Comparison of ENCODE assay signal across 8 cellular contexts in the genomic region with DNA sequence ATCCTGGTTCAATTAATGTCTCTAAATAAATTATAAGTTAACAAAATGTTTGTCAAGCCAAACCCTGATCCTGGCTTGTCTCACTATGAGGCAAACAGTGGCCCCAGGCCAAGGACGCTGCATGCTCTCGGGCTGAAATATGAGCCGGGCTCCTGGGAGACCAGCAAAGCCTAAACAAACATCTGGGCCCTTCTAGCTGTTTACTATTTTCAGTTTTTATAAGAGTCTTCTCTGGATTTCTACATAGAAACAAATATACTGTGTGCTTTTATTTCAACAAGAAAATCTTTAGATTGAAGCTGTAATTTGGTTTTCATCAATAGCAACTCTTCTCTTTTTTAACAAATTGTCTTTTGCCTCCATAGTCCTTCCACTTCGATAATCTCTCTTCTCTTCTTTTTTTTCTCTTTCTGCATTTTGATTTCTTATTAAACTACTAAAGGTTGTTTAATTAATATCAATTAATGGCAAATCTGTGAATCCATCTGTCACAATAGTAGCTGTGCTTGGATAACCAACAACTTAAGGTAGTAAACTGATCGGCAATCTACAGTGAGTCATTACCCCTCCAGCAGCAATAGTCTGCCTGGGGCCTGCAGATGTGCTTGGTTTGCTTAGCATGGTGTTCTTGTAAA.
DNase-seq lines count a peak whose midpoint lies in the region; ATAC-seq and TF ChIP-seq lines count a peak whose summit lies in the region.

No MANE protein-coding gene starts in this region.

- no peaks in the 10 kb centered on the region for H3K4me1 Mint-ChIP-seq in T-cell

- H3K27me3 ChIP-seq in ascending aorta = no peaks in the 10 kb centered on the region

- no peaks in the 10 kb centered on the region for H3K9me3 ChIP-seq in ascending aorta

- peaks cover 0 to 6% (median 0%) of the 10 kb centered on the region in 3 donors for H3K9me3 Mint-ChIP-seq in T-cell

- TF ChIP-seq CTCF in omental fat pad (IDR thresholded peaks at IDR 0.05) (no peak), ascending aorta (IDR thresholded peaks at IDR 0.05) (no peak)

- intact Hi-C loops in ascending aorta (cut with DNase I) = no loop called here

- H3K36me3 ChIP-seq in ascending aorta = no peaks in the 10 kb centered on the region

- H3K27me3 Mint-ChIP-seq in T-cell = peaks cover 35 to 47% of the 10 kb centered on the region in 2 donors

- no peak overlapping the region for H3K4me3 ChIP-seq in ascending aorta

- POLR2A ChIA-PET in T-cell (lab: Charles Lee) = no interaction called here

- CTCF ChIA-PET in T-cell (lab: Charles Lee) = no interaction called here

- no peaks in the 10 kb centered on the region for H3K4me1 ChIP-seq in ascending aorta

- ATAC-seq in omental fat pad (ENCODE audit: low FRiP score) (peak; percentile 68), T-cell (replicated peaks in 1 of 4) (no peak), GM21717 (IDR thresholded peaks at IDR 0.05; ENCODE audit: unreplicated experiment) (no peak)

- H3K4me3 Mint-ChIP-seq in T-cell = no peak overlapping the region

- H3K36me3 Mint-ChIP-seq in T-cell = no peaks in the 10 kb centered on the region

- no peak overlapping the region for H3K27ac ChIP-seq in ascending aorta

- no peak overlapping the region for H3K27ac Mint-ChIP-seq in T-cell

- DNase-seq in EH (ENCODE audit: low read depth) = peak; percentile 49
- peak; percentile 54 for DNase-seq in NCI-H510A treated with DMSO at 0.1 percent for 48 hours (lab: John Stamatoyannopoulos, UW)
- peak; percentile 64 for DNase-seq in fibroblast of peridontal ligament (ENCODE audit: extremely low read depth)
- peak; percentile 51 for DNase-seq in omental fat pad (ENCODE audit: low spot score)
- no peak for DNase-seq in T-cell
- no peak for DNase-seq in NAMALWA (ENCODE audit: low spot score)
- no peak for DNase-seq in ascending aorta (ENCODE audit: low spot score in 2 of 2)

Comparison
In these comparisons a context has a peak if more than half of its experiments do, and no peak if none do; other contexts are left out.
1. DNase-seq: peak in EH (single experiment), NCI-H510A treated with DMSO at 0.1 percent for 48 hours (single experiment), fibroblast of peridontal ligament (single experiment) and omental fat pad (single experiment); none in T-cell (0 of 34), NAMALWA (single experiment) and ascending aorta (0 of 2).